ENCODE assay signal across 15 cellular contexts in genomic region chr9:16131269-16131668, GRCh38.
DNase-seq lines count a peak whose midpoint lies in the region; ATAC-seq and TF ChIP-seq lines count a peak whose summit lies in the region.
"Had no signal": no experiment of that assay in that cellular context is flagged by ENCODE, and none has a peak within 500 bp of the region (broad histone marks: within the 10 kb centered on the region; RNA-seq: fewer than 3 reads in every experiment).

No MANE protein-coding gene starts in this region.

- H3K4me3 Mint-ChIP-seq in activated T-cell treated with anti-CD3 and anti-CD28 coated beads, Interleukin-2, amount 50 U/mL, for 72 hours: no peak overlapping the region
- H3K4me3 Mint-ChIP-seq: natural killer cell treated with Interleukin-12 subunit alpha and Interleukin-12 subunit beta and Interleukin-15 and Interleukin-18, amount 100 ng/mL, for 72 hours had no signal

- H2AFZ ChIP-seq in GM23248: no peak overlapping the region

- no peaks in the 10 kb centered on the region for H3K79me2 ChIP-seq in GM23248 (ENCODE audit: insufficient read depth)

- H3K27ac Mint-ChIP-seq in activated T-cell treated with anti-CD3 and anti-CD28 coated beads, Interleukin-2, amount 50 U/mL, for 72 hours: no peak overlapping the region
- H3K27ac Mint-ChIP-seq: natural killer cell treated with Interleukin-12 subunit alpha and Interleukin-12 subunit beta and Interleukin-15 and Interleukin-18, amount 100 ng/mL, for 72 hours had no signal

- no peaks in the 10 kb centered on the region for H4K20me1 ChIP-seq in GM23248 (ENCODE audit: insufficient read depth)

- H3K27me3 Mint-ChIP-seq in activated T-cell treated with anti-CD3 and anti-CD28 coated beads, Interleukin-2, amount 50 U/mL, for 72 hours (ENCODE audit: low read depth): peaks cover 6% of the 10 kb centered on the region

- H3K4me3 ChIP-seq in GM23248 (no peak overlapping the region), epithelial cell of proximal tubule (ENCODE audit: low read depth, low read length) (no peak overlapping the region), mucosa of descending colon (no peak overlapping the region)
- H3K4me3 ChIP-seq: K562, spleen, vagina had no signal

- H3K27ac ChIP-seq in GM23248: no peak overlapping the region
- H3K27ac ChIP-seq: spleen, vagina had no signal

- in situ Hi-C loops in GM23248 (cut with MboI): no loop called here

- peaks cover 2% of the 10 kb centered on the region; the same call in 1 of the 2 replicates for H3K4me1 ChIP-seq in GM23248 (ENCODE audit: insufficient read depth)
- H3K4me1 ChIP-seq in mucosa of descending colon (ENCODE audit: low read depth): no peaks in the 10 kb centered on the region
- H3K4me1 ChIP-seq: spleen, vagina had no signal

- no peaks in the 10 kb centered on the region for H3K9me2 ChIP-seq in GM23248 (ENCODE audit: insufficient read depth)

- DNase-seq in GM23248: peak; percentile 36
- DNase-seq in NCI-H1092 (lab: John Stamatoyannopoulos, UW): peak; percentile 22
- DNase-seq in epithelial cell of proximal tubule (ENCODE audit: low read depth): peak; percentile 16
- peak; percentile 45 for DNase-seq in pons (ENCODE audit: low spot score)
- DNase-seq in activated T-cell treated with anti-CD3 and anti-CD28 coated beads, Interleukin-2, amount 50 U/mL, for 72 hours: no peak
- DNase-seq in SIG-M5 treated with dmso at 0.1 percent for 504 hours (lab: John Stamatoyannopoulos, UW; ENCODE audit: unreplicated experiment): no peak
- DNase-seq in mucosa of descending colon: no peak
- DNase-seq: activated CD4-positive, alpha-beta T cell treated with anti-CD3 and anti-CD28 coated beads for 48 hours; activated naive CD4-positive, alpha-beta T cell; dermis blood vessel endothelial cell; NCI-H510A treated with DMSO at 0.1 percent for 48 hours; spleen had no signal

- 60 to 68% methylated on average over 6 of the region's 6 CpGs for WGBS in GM23248 (ENCODE audit: low coverage in 1 of 2, low lambda C conversion rate in 2 of 2, missing lambda C conversion rate in 2 of 2), 2 experiments

- intact Hi-C loops in mucosa of descending colon (cut with DNase I, micrococcal nuclease): loop anchor here in 1 of 2 donors (5.0 kb wide), 1 partner anchor 259 kb away; no protein-coding TSS in a partner anchor

- no peaks in the 10 kb centered on the region for H3K9me3 ChIP-seq in GM23248 (ENCODE audit: low read depth)
- no peaks in the 10 kb centered on the region for H3K9me3 ChIP-seq in mucosa of descending colon
- H3K9me3 ChIP-seq: vagina had no signal

- H3K9ac ChIP-seq in GM23248: no peak overlapping the region

- peaks cover 1 to 2% of the 10 kb centered on the region in 2 donors for H3K9me3 Mint-ChIP-seq in activated T-cell treated with anti-CD3 and anti-CD28 coated beads, Interleukin-2, amount 50 U/mL, for 72 hours
- H3K9me3 Mint-ChIP-seq: natural killer cell treated with Interleukin-12 subunit alpha and Interleukin-12 subunit beta and Interleukin-15 and Interleukin-18, amount 100 ng/mL, for 72 hours had no signal

- H3K4me1 Mint-ChIP-seq in activated T-cell treated with anti-CD3 and anti-CD28 coated beads, Interleukin-2, amount 50 U/mL, for 72 hours (ENCODE audit: low read depth): peaks cover 4% of the 10 kb centered on the region

- H3F3A ChIP-seq in GM23248 (ENCODE audit: insufficient read depth): peaks cover 12% of the 10 kb centered on the region

- no peak overlapping the region for H3K4me2 ChIP-seq in GM23248 (ENCODE audit: unreplicated experiment)

- no peak for ATAC-seq in activated T-cell treated with anti-CD3 and anti-CD28 coated beads, Interleukin-2, amount 50 U/mL, for 72 hours (replicated peaks in 1 of 2)
- ATAC-seq in mucosa of descending colon: no peak
- ATAC-seq: K562; natural killer cell treated with Interleukin-12 subunit alpha and Interleukin-12 subunit beta and Interleukin-15 and Interleukin-18, amount 100 ng/mL, for 72 hours had no signal

- H3K27me3 ChIP-seq in GM23248 (replicated peaks; ENCODE audit: insufficient read depth): no peaks in the 10 kb centered on the region
- H3K27me3 ChIP-seq: vagina had no signal

- H3K36me3 Mint-ChIP-seq in activated T-cell treated with anti-CD3 and anti-CD28 coated beads, Interleukin-2, amount 50 U/mL, for 72 hours (ENCODE audit: insufficient read depth in 2 of 2): no peaks in the 10 kb centered on the region
- H3K36me3 Mint-ChIP-seq: natural killer cell treated with Interleukin-12 subunit alpha and Interleukin-12 subunit beta and Interleukin-15 and Interleukin-18, amount 100 ng/mL, for 72 hours had no signal

- TF ChIP-seq CTCF in epithelial cell of proximal tubule (conservative IDR thresholded peaks at IDR 0.05; ENCODE audit: low read depth, low read length) (peak; percentile 59), mucosa of descending colon (IDR thresholded peaks at IDR 0.05) (no peak)

- H3K36me3 ChIP-seq in GM23248 (ENCODE audit: low read depth): no peaks in the 10 kb centered on the region
- no peaks in the 10 kb centered on the region for H3K36me3 ChIP-seq in mucosa of descending colon (ENCODE audit: low read depth)
- H3K36me3 ChIP-seq: spleen, vagina had no signal

Comparison
In these comparisons a context has a peak if more than half of its experiments do, and no peak if none do; other contexts are left out.
1. DNase-seq: peak in GM23248 (single experiment), NCI-H1092 (single experiment), epithelial cell of proximal tubule (single experiment) and pons (single experiment); none in activated T-cell treated with anti-CD3 and anti-CD28 coated beads, Interleukin-2, amount 50 U/mL, for 72 hours (0 of 2), SIG-M5 treated with dmso at 0.1 percent for 504 hours (single experiment) and mucosa of descending colon (0 of 3).